In genomic region chr14:96240641-96241040, GRCh38 we compare ENCODE assay signal across 21 cellular contexts. TPM values are rescaled to one million over a fixed set of nuclear protein-coding genes. Genes with fewer than 3 reads are reported as not detected.
"Had no signal": no experiment of that assay in that cellular context is flagged by ENCODE, and none has a peak within 500 bp of the region (broad histone marks: within the 10 kb centered on the region; RNA-seq: fewer than 3 reads in every experiment).

No MANE protein-coding gene starts in this region.

- ATAC-seq: SK-N-SH treated with all-trans-retinoic acid at 6 μM for 48 hours had no signal

- H3K27ac ChIP-seq: SJCRH30 had no signal

- H3K9me3 ChIP-seq: MG63, SJCRH30 had no signal

- DNase-seq: IMR-90, Karpas-422, KG1, MG63, NCI-H1092 treated with DMSO at 0.1 percent for 48 hours, NCI-H1436, NCI-H187, NCI-H2029, NCI-H2081 treated with DMSO at 0.1 percent for 48 hours, NCI-H2171, NCI-H226, NCI-H446, NCI-H510A, NCI-H524 treated with DMSO at 0.1 percent for 48 hours, NCI-H69, NCI-H774, RPMI8226, SHP77 treated with DMSO at 0.1 percent for 48 hours, SJCRH30 had no signal

- H3K36me3 ChIP-seq: SJCRH30 had no signal

- H3K4me1 ChIP-seq: SJCRH30 had no signal

- H3K27me3 ChIP-seq: MG63, SJCRH30 had no signal

- H3K4me3 ChIP-seq: MG63, SJCRH30 had no signal

RNA-seq across cellular contexts. Expression of gene BDKRB1, which starts 15.4 kb away (rescaled TPM):
- total RNA-seq: HT-29 had no signal

RNA-seq across cellular contexts. Expression of gene BDKRB2, which starts 36.0 kb away (rescaled TPM):
- total RNA-seq: SJCRH30 had no signal
